ENCODE assay signal across 18 cellular contexts in the genomic region with DNA sequence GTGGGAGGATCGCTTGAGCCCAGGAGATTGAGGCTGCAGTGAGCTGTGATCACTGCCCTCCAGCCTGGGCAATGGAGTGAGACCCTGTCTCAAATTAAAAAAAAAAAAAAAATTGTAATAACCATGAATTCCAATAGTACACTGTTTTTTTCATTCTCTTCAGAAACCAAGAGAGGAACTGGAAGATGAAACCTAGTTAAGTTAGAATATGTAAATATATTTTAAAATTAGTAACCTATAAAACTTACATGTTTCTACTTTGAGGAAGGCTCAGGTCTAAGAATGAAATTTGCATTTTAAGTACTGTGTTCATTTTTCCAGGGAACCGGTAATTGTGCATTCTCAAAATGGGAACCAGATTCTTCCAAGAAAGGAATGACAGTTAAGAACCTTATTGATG. TPM values are rescaled to one million over a fixed set of nuclear protein-coding genes. Genes with fewer than 3 reads are reported as not detected.
DNase-seq lines count a peak whose midpoint lies in the region; ATAC-seq and TF ChIP-seq lines count a peak whose summit lies in the region.
"Had no signal": no experiment of that assay in that cellular context is flagged by ENCODE, and none has a peak within 500 bp of the region (broad histone marks: within the 10 kb centered on the region; RNA-seq: fewer than 3 reads in every experiment).

No MANE protein-coding gene starts in this region.

- DNase-seq in activated B cell treated with CpG ODN at 0.5 μM for 24 hours, result no peak
- DNase-seq in activated naive CD4-positive, alpha-beta T cell (lab: John Stamatoyannopoulos, UW), result no peak
- DNase-seq in GF-D8 (lab: John Stamatoyannopoulos, UW), result no peak
- no peak for DNase-seq in activated T-helper 1 cell treated with anti-CD3 and anti-CD28 coated beads, Interleukin-12 subunit alpha, Interleukin-12 subunit beta, Interleukin-2, Interleukin-4 antibody, amounts not matched to agents 30 ng/mL and 10 ng/mL and 1 ng/mL, durations not matched to agents 14 hours and 24 hours and 36 hours (ENCODE audit: low spot score)
- no peak for DNase-seq in HFFc6
- DNase-seq: activated effector memory CD4-positive, alpha-beta T cell treated with anti-CD3 and anti-CD28 coated beads, Interleukin-2, amount 50 U/mL, for 16 hours; amygdala; cerebellar nuclear complex; effector memory CD8-positive, alpha-beta T cell; islet precursor cell; mesenchymal stem cell; NCI-H1048; SW 1271 had no signal

- POLR2A ChIA-PET in activated B cell treated with CpG ODN at 0.5 μM for 24 hours (lab: Charles Lee), result interaction anchor here (1.2 to 2.9 kb wide), 2 partner anchors 19 to 23 kb away, joined by 4 to 13 read pairs; a partner anchor contains a TSS

- peak overlapping the region; percentile 57 for H3K4me3 Mint-ChIP-seq in activated B cell treated with CpG ODN at 0.5 μM for 24 hours
- H3K4me3 Mint-ChIP-seq in activated T-helper 1 cell treated with anti-CD3 and anti-CD28 coated beads, Interleukin-12 subunit alpha, Interleukin-12 subunit beta, Interleukin-2, Interleukin-4 antibody, amounts not matched to agents 30 ng/mL and 10 ng/mL and 1 ng/mL, durations not matched to agents 14 hours and 24 hours and 36 hours, result no peak overlapping the region
- no peak overlapping the region for H3K4me3 Mint-ChIP-seq in HFFc6
- H3K4me3 Mint-ChIP-seq: effector memory CD8-positive, alpha-beta T cell; natural killer cell treated with Interleukin-12 subunit alpha and Interleukin-12 subunit beta and Interleukin-15 and Interleukin-18, amount 100 ng/mL, for 72 hours had no signal

- H3K9me3 Mint-ChIP-seq in activated B cell treated with CpG ODN at 0.5 μM for 24 hours (no peaks in the 10 kb centered on the region), HFFc6 (no peaks in the 10 kb centered on the region)
- no peaks in the 10 kb centered on the region for H3K9me3 Mint-ChIP-seq in activated T-helper 1 cell treated with anti-CD3 and anti-CD28 coated beads, Interleukin-12 subunit alpha, Interleukin-12 subunit beta, Interleukin-2, Interleukin-4 antibody, amounts not matched to agents 30 ng/mL and 10 ng/mL and 1 ng/mL, durations not matched to agents 14 hours and 24 hours and 36 hours
- H3K9me3 Mint-ChIP-seq: effector memory CD8-positive, alpha-beta T cell; IgD-negative memory B cell; natural killer cell treated with Interleukin-12 subunit alpha and Interleukin-12 subunit beta and Interleukin-15 and Interleukin-18, amount 100 ng/mL, for 72 hours had no signal

- H3K27me3 Mint-ChIP-seq in activated B cell treated with CpG ODN at 0.5 μM for 24 hours, result no peaks in the 10 kb centered on the region
- H3K27me3 Mint-ChIP-seq in activated T-helper 1 cell treated with anti-CD3 and anti-CD28 coated beads, Interleukin-12 subunit alpha, Interleukin-12 subunit beta, Interleukin-2, Interleukin-4 antibody, amounts not matched to agents 30 ng/mL and 10 ng/mL and 1 ng/mL, durations not matched to agents 14 hours and 24 hours and 36 hours (ENCODE audit: insufficient read depth), result no peaks in the 10 kb centered on the region
- no peaks in the 10 kb centered on the region; the same call in 1 of the 2 replicates for H3K27me3 Mint-ChIP-seq in HFFc6 (ENCODE audit: insufficient read depth)
- H3K27me3 Mint-ChIP-seq: effector memory CD8-positive, alpha-beta T cell; IgD-negative memory B cell; natural killer cell treated with Interleukin-12 subunit alpha and Interleukin-12 subunit beta and Interleukin-15 and Interleukin-18, amount 100 ng/mL, for 72 hours had no signal

- intact Hi-C loops in activated B cell treated with CpG ODN at 0.5 μM for 24 hours (cut with micrococcal nuclease), result loop anchor here (1.0 to 2.0 kb wide), 2 partner anchors 15 to 19 kb away; a partner anchor contains a TSS
- intact Hi-C loops in activated T-helper 1 cell treated with anti-CD3 and anti-CD28 coated beads, Interleukin-12 subunit alpha, Interleukin-12 subunit beta, Interleukin-2, Interleukin-4 antibody, amounts not matched to agents 30 ng/mL and 10 ng/mL and 1 ng/mL, durations not matched to agents 14 hours and 24 hours and 36 hours (cut with micrococcal nuclease), result no loop called here

- H3K27ac Mint-ChIP-seq in activated B cell treated with CpG ODN at 0.5 μM for 24 hours, result peak overlapping the region; percentile 83
- H3K27ac Mint-ChIP-seq in activated T-helper 1 cell treated with anti-CD3 and anti-CD28 coated beads, Interleukin-12 subunit alpha, Interleukin-12 subunit beta, Interleukin-2, Interleukin-4 antibody, amounts not matched to agents 30 ng/mL and 10 ng/mL and 1 ng/mL, durations not matched to agents 14 hours and 24 hours and 36 hours, result no peak overlapping the region
- no peak overlapping the region for H3K27ac Mint-ChIP-seq in HFFc6
- H3K27ac Mint-ChIP-seq: effector memory CD8-positive, alpha-beta T cell; natural killer cell treated with Interleukin-12 subunit alpha and Interleukin-12 subunit beta and Interleukin-15 and Interleukin-18, amount 100 ng/mL, for 72 hours had no signal

- CTCF ChIA-PET in activated B cell treated with CpG ODN at 0.5 μM for 24 hours (lab: Charles Lee), result no interaction called here

- H3K4me1 Mint-ChIP-seq in activated B cell treated with CpG ODN at 0.5 μM for 24 hours (peaks cover 28% of the 10 kb centered on the region), HFFc6 (ENCODE audit: low read depth) (no peaks in the 10 kb centered on the region)
- H3K4me1 Mint-ChIP-seq in activated T-helper 1 cell treated with anti-CD3 and anti-CD28 coated beads, Interleukin-12 subunit alpha, Interleukin-12 subunit beta, Interleukin-2, Interleukin-4 antibody, amounts not matched to agents 30 ng/mL and 10 ng/mL and 1 ng/mL, durations not matched to agents 14 hours and 24 hours and 36 hours (ENCODE audit: low read depth), result no peaks in the 10 kb centered on the region

- no peak for TF ChIP-seq CTCF in activated B cell treated with CpG ODN at 0.5 μM for 24 hours (IDR thresholded peaks at IDR 0.05)
- no peak for TF ChIP-seq CTCF in HFFc6 (IDR thresholded peaks at IDR 0.05)

- peak; percentile 74 for ATAC-seq in GM18511 (IDR thresholded peaks at IDR 0.05; ENCODE audit: unreplicated experiment)
- peak; percentile 63 for ATAC-seq in GM21529 (IDR thresholded peaks at IDR 0.05; ENCODE audit: unreplicated experiment)
- ATAC-seq in HG03095 (IDR thresholded peaks at IDR 0.05; ENCODE audit: unreplicated experiment), result peak; percentile 77
- peak; percentile 80 for ATAC-seq in activated B cell treated with CpG ODN at 0.5 μM for 24 hours (ENCODE audit: low read depth)
- ATAC-seq: effector memory CD8-positive, alpha-beta T cell; natural killer cell treated with Interleukin-12 subunit alpha and Interleukin-12 subunit beta and Interleukin-15 and Interleukin-18, amount 100 ng/mL, for 72 hours had no signal

- H3K36me3 Mint-ChIP-seq in activated B cell treated with CpG ODN at 0.5 μM for 24 hours (ENCODE audit: low read depth) (peaks cover 38% of the 10 kb centered on the region), HFFc6 (ENCODE audit: low read depth) (peaks cover 4% of the 10 kb centered on the region; the same call in 1 of the 2 replicates)
- H3K36me3 Mint-ChIP-seq in activated T-helper 1 cell treated with anti-CD3 and anti-CD28 coated beads, Interleukin-12 subunit alpha, Interleukin-12 subunit beta, Interleukin-2, Interleukin-4 antibody, amounts not matched to agents 30 ng/mL and 10 ng/mL and 1 ng/mL, durations not matched to agents 14 hours and 24 hours and 36 hours (ENCODE audit: low read depth), result peaks cover 28% of the 10 kb centered on the region

RNA-seq across cellular contexts. Expression of a gene that starts 18.8 kb away (rescaled TPM):
- 45.5 and 64.0 TPM in 2 replicates for total RNA-seq in activated B cell treated with CpG ODN at 0.5 μM for 24 hours
- 122 and 126 TPM in 2 replicates for total RNA-seq in activated T-helper 1 cell treated with anti-CD3 and anti-CD28 coated beads, Interleukin-12 subunit alpha, Interleukin-12 subunit beta, Interleukin-2, Interleukin-4 antibody, amounts not matched to agents 30 ng/mL and 10 ng/mL and 1 ng/mL, durations not matched to agents 14 hours and 24 hours and 36 hours
- 10 to 100 TPM; 11.7 to 25.0 (median 19.6) TPM for total RNA-seq in HFFc6 (2021; fragmentation: NEBNext Ultra II Directional; extraction: Animal tissue kit (Norgen Biotek cat#: 25700))

RNA-seq across cellular contexts. Expression of a gene that starts 19.1 kb away (rescaled TPM):
- total RNA-seq in activated B cell treated with CpG ODN at 0.5 μM for 24 hours, result 106 and 126 TPM in 2 replicates
- 101 and 103 TPM in 2 replicates for total RNA-seq in activated T-helper 1 cell treated with anti-CD3 and anti-CD28 coated beads, Interleukin-12 subunit alpha, Interleukin-12 subunit beta, Interleukin-2, Interleukin-4 antibody, amounts not matched to agents 30 ng/mL and 10 ng/mL and 1 ng/mL, durations not matched to agents 14 hours and 24 hours and 36 hours
- total RNA-seq in HFFc6 (2021; fragmentation: NEBNext Ultra II Directional; extraction: Animal tissue kit (Norgen Biotek cat#: 25700)), result 10 to 100 TPM; 38.7 to 52.7 (median 44.2) TPM

RNA-seq across cellular contexts. Expression of a gene that starts 45.1 kb away (rescaled TPM):
- total RNA-seq in activated B cell treated with CpG ODN at 0.5 μM for 24 hours, result 39.8 and 48.0 TPM in 2 replicates
- 42.5 and 48.4 TPM in 2 replicates for total RNA-seq in activated T-helper 1 cell treated with anti-CD3 and anti-CD28 coated beads, Interleukin-12 subunit alpha, Interleukin-12 subunit beta, Interleukin-2, Interleukin-4 antibody, amounts not matched to agents 30 ng/mL and 10 ng/mL and 1 ng/mL, durations not matched to agents 14 hours and 24 hours and 36 hours
- total RNA-seq in HFFc6 (2021; fragmentation: NEBNext Ultra II Directional; extraction: Animal tissue kit (Norgen Biotek cat#: 25700)), result 10 to 100 TPM in 5 of 6 experiments, 1 to 10 TPM in 1; 9.7 to 13.1 (median 11.4) TPM
